In the genomic region with DNA sequence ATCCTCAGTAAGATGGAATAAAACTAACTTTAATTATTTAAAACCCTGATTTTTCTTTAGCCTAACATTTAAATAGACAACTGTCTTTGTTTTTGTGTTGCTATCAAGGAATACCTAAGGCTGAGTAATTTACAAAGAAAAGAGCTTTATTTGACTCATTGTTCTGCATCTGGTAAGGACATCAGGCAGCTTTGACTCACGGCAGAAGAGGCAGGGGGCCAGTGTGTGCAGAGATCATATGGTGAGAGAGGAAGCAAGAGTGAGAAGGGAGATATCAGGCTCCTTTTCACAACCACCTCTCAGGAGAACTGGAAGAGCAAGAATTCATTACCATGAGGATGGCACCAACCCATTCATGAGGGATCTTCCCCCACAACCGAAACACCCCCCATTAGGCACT, we compare ENCODE assay signal across 19 cellular contexts.
DNase-seq lines count a peak whose midpoint lies in the region; ATAC-seq and TF ChIP-seq lines count a peak whose summit lies in the region.
"Had no signal": no experiment of that assay in that cellular context is flagged by ENCODE, and none has a peak within 500 bp of the region (broad histone marks: within the 10 kb centered on the region; RNA-seq: fewer than 3 reads in every experiment).

No MANE protein-coding gene starts in this region.

- ATAC-seq in foreskin keratinocyte (peak; percentile 96), GM18861 (IDR thresholded peaks at IDR 0.05; ENCODE audit: unreplicated experiment) (no peak)
- ATAC-seq: activated naive CD8-positive, alpha-beta T cell treated with anti-CD3 and anti-CD28 coated beads, Interleukin-2, amount 50 U/mL, for 24 hours; activated T-cell treated with anti-CD3 and anti-CD28 coated beads, Interleukin-2, amount 50 U/mL, for 4 hours; GM12878; HepG2; T-helper 17 cell had no signal

- H3K4me3 ChIP-seq in astrocyte of the cerebellum (ENCODE audit: low read depth, low read length): no peak overlapping the region
- H3K4me3 ChIP-seq: BLaER1, GM12878, Peyer's patch had no signal

- no peaks in the 10 kb centered on the region for H3K4me1 ChIP-seq in foreskin keratinocyte
- H3K4me1 ChIP-seq: BLaER1, Peyer's patch had no signal

- H3K27me3 ChIP-seq in foreskin keratinocyte: no peaks in the 10 kb centered on the region
- H3K27me3 ChIP-seq: BLaER1, Peyer's patch had no signal

- intact Hi-C loops in posterior vena cava (cut with DNase I): no loop called here

- H3K27ac ChIP-seq in foreskin keratinocyte: no peak overlapping the region
- H3K27ac ChIP-seq: BLaER1, Peyer's patch had no signal

- TF ChIP-seq CTCF in astrocyte of the cerebellum (IDR thresholded peaks at IDR 0.05; ENCODE audit: low read depth, low read length, missing control alignments) (no peak), foreskin keratinocyte (conservative IDR thresholded peaks at IDR 0.05) (no peak)

- in situ Hi-C loops in astrocyte of the cerebellum (cut with HindIII; ENCODE audit: low sequenced_read_pairs): no loop called here

- DNase-seq in HT1080 (ENCODE audit: low read depth) (peak; percentile 41), astrocyte of the cerebellum (ENCODE audit: low read depth) (peak; percentile 46), foreskin keratinocyte (peak; percentile 17 to 51), retina (peak; percentile 37), posterior vena cava (ENCODE audit: low spot score) (no peak), MV-4-11 (lab: John Stamatoyannopoulos, UW) (no peak)
- DNase-seq: activated CD4-positive, alpha-beta T cell treated with anti-CD3 and anti-CD28 coated beads, Interleukin-2, amount 50 U/mL, for 1 hour; activated naive CD8-positive, alpha-beta T cell treated with anti-CD3 and anti-CD28 coated beads, Interleukin-2, amount 50 U/mL, for 24 hours; activated T-cell treated with anti-CD3 and anti-CD28 coated beads, Interleukin-2, amount 50 U/mL, for 4 hours; DMS53; NCI-H1105; Peyer's patch; stimulated activated CD4-positive, alpha-beta T cell treated with anti-CD3 and anti-CD28 coated beads, Interleukin-4, amount 100 ng/mL, for 24 hours; T-helper 17 cell; trophoblast cell had no signal

Comparison
In these comparisons a context has a peak if more than half of its experiments do, and no peak if none do; other contexts are left out.
1. DNase-seq: peak in HT1080 (single experiment), astrocyte of the cerebellum (single experiment), foreskin keratinocyte (2 of 2) and retina (single experiment); none in posterior vena cava (single experiment) and MV-4-11 (single experiment).